1 cellular context compared by ENCODE assay signal in the genomic region with DNA sequence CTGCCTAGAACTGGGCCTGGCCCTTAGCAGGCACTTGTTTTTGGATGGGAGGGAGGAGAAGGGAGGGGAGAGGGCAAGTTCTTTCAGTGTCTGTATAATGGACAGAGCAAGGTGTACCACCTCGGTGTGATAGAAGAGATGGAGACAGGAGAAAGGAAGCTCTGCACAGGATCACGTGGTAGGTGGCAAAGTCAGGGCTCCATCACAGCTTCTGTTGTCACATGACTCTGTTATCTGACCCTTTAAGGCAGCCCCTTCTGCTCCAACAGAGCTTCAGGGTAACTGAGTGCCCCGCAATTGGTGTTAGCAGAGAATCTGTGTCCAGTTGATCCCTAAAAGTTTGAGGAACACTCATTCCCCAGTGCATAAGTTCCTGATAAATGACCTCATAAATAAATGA.
TF ChIP-seq lines count a peak whose summit lies in the region.

No MANE protein-coding gene starts in this region.

TF ChIP-seq in HCT116, 20 proteins besides CTCF, POLR2A, EP300 and RAD21 (continued from another document):
- TF ChIP-seq ZBTB33 (IDR thresholded peaks at IDR 0.05; ENCODE audit: extremely low read depth, insufficient replicate concordance, low read length) (no peak), CEBPB (IDR thresholded peaks at IDR 0.05; ENCODE audit: low read depth) (no peak), ELF1 (IDR thresholded peaks at IDR 0.05; ENCODE audit: borderline replicate concordance, low read depth) (no peak), EGR1 (IDR thresholded peaks at IDR 0.05; ENCODE audit: low read depth) (no peak), POLR2AphosphoS5 (IDR thresholded peaks at IDR 0.05; ENCODE audit: low read depth, low read length) (no peak), ZFX (IDR thresholded peaks at IDR 0.05) (no peak), SP1 (IDR thresholded peaks at IDR 0.05; ENCODE audit: low read depth) (no peak), SIN3A (IDR thresholded peaks at IDR 0.05; ENCODE audit: low read depth) (no peak), ZNF274 (IDR thresholded peaks at IDR 0.05; ENCODE audit: low read depth, low read length) (no peak)
- TF ChIP-seq, protein P1, sequence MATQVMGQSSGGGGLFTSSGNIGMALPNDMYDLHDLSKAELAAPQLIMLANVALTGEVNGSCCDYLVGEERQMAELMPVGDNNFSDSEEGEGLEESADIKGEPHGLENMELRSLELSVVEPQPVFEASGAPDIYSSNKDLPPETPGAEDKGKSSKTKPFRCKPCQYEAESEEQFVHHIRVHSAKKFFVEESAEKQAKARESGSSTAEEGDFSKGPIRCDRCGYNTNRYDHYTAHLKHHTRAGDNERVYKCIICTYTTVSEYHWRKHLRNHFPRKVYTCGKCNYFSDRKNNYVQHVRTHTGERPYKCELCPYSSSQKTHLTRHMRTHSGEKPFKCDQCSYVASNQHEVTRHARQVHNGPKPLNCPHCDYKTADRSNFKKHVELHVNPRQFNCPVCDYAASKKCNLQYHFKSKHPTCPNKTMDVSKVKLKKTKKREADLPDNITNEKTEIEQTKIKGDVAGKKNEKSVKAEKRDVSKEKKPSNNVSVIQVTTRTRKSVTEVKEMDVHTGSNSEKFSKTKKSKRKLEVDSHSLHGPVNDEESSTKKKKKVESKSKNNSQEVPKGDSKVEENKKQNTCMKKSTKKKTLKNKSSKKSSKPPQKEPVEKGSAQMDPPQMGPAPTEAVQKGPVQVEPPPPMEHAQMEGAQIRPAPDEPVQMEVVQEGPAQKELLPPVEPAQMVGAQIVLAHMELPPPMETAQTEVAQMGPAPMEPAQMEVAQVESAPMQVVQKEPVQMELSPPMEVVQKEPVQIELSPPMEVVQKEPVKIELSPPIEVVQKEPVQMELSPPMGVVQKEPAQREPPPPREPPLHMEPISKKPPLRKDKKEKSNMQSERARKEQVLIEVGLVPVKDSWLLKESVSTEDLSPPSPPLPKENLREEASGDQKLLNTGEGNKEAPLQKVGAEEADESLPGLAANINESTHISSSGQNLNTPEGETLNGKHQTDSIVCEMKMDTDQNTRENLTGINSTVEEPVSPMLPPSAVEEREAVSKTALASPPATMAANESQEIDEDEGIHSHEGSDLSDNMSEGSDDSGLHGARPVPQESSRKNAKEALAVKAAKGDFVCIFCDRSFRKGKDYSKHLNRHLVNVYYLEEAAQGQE (IDR thresholded peaks at IDR 0.05; ENCODE audit: low read depth): no peak
- TF ChIP-seq, protein P2, sequence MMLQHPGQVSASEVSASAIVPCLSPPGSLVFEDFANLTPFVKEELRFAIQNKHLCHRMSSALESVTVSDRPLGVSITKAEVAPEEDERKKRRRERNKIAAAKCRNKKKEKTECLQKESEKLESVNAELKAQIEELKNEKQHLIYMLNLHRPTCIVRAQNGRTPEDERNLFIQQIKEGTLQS (IDR thresholded peaks at IDR 0.05): no peak
TF ChIP-seq in HCT116: peak in this region for 0.
